9 cellular contexts compared by ENCODE assay signal in the genomic region with DNA sequence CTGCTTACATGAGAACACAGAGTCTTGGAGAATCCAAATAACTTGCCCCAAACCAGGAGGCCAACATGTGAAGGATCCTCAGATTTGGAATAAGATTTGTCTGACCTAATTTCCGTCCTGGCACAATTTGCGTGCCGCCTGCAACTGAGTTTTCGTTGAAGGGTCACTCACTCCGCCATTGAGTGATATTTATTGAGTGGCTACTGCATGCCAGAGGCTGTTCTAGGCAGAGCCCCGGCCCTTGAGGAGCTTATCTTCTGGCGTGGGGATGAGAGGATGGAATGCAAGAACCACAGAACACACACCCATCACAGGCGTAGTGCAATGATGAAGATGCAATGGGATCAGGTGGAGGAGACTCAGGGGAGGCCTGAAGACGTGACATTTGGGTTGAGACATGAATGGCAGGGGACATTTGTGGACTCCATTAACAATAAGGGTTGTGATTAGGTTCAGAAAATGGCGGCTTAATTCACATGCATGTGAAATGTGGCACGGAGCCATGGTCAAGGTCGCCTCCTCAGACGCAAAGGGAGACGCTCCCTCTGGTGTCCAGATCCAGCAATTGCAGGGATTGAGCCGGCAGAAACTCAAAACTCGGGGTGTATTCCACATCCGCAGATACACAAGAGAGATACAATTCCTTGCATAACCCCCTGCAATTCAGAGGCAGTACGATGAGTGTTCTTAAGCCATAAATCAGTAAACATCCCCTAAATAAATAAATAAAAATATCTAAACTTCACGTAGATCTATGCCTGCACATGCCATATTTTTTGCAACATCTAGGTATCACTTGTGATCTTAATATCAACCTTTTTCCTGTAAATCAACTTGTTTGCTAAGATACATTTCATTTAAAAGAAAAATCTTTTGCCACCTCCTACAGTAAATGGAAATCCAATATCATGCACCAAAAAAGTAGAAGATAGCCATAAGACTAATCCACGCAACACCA. TPM values are rescaled to one million over a fixed set of nuclear protein-coding genes. Genes with fewer than 3 reads are reported as not detected.
A peak's percentile ranks its signal among the peaks of the same experiment; 100 is the strongest.
DNase-seq lines count a peak whose midpoint lies in the region; ATAC-seq and TF ChIP-seq lines count a peak whose summit lies in the region.
"Had no signal": no experiment of that assay in that cellular context is flagged by ENCODE, and none has a peak within 500 bp of the region (broad histone marks: within the 10 kb centered on the region; RNA-seq: fewer than 3 reads in every experiment).

No MANE protein-coding gene starts in this region.

- no peaks in the 10 kb centered on the region for H3K36me3 ChIP-seq in uterus

- intact Hi-C loops in Right ventricle myocardium inferior (cut with DNase I): loop anchor here (2.0 to 5.0 kb wide), 2 partner anchors 169 to 190 kb away; no protein-coding TSS in a partner anchor
- intact Hi-C loops in posterior cingulate gyrus (cut with DNase I): loop anchor here (1.0 kb wide), 1 partner anchor 191 kb away; no protein-coding TSS in a partner anchor
- intact Hi-C loops in uterus (cut with DNase I; ENCODE audit: low total_unique reads): loop anchor here (10.0 kb wide), 1 partner anchor 192 kb away; no protein-coding TSS in a partner anchor

- DNase-seq in NCI-H1105 (lab: John Stamatoyannopoulos, UW): peak; percentile 86
- peak; percentile 63 to 73 for DNase-seq in activated naive CD4-positive, alpha-beta T cell treated with anti-CD3 and anti-CD28 coated beads, Interleukin-2, amount 50 U/mL, for 72 hours (ENCODE audit: low spot score in 2 of 2)
- peak; percentile 85 for DNase-seq in Right ventricle myocardium inferior (ENCODE audit: missing footprints)
- DNase-seq in posterior cingulate gyrus: peak; percentile 64 to 96 (median 82)
- peak; percentile 71 for DNase-seq in uterus

- H3K27me3 ChIP-seq in uterus: no peaks in the 10 kb centered on the region

- TF ChIP-seq POLR2A in uterus (IDR thresholded peaks at IDR 0.05): no peak

- TF ChIP-seq CTCF in GM12873 (IDR thresholded peaks at IDR 0.05; ENCODE audit: insufficient read depth, low read depth, low read length, missing control alignments) (peak; percentile 92), uterus (IDR thresholded peaks at IDR 0.05) (peak; percentile 71 to 77 (median 76))

- no peaks in the 10 kb centered on the region for H3K9me3 ChIP-seq in uterus

- H3K4me3 ChIP-seq in uterus: no peak overlapping the region

- no peak overlapping the region for H3K27ac Mint-ChIP-seq in activated naive CD4-positive, alpha-beta T cell treated with anti-CD3 and anti-CD28 coated beads, Interleukin-2, amount 50 U/mL, for 72 hours

- no peak overlapping the region for H3K27ac ChIP-seq in uterus

- H3K4me1 ChIP-seq in uterus: no peaks in the 10 kb centered on the region

- no peaks in the 10 kb centered on the region for H3K36me3 Mint-ChIP-seq in activated naive CD4-positive, alpha-beta T cell treated with anti-CD3 and anti-CD28 coated beads, Interleukin-2, amount 50 U/mL, for 72 hours

- ATAC-seq in SK-N-SH treated with all-trans-retinoic acid at 6 μM for 48 hours: peak; percentile 53
- ATAC-seq in activated naive CD4-positive, alpha-beta T cell treated with anti-CD3 and anti-CD28 coated beads, Interleukin-2, amount 50 U/mL, for 72 hours: peak; percentile 37 to 53
- ATAC-seq in Right ventricle myocardium inferior: no peak
- ATAC-seq in GM18520 (IDR thresholded peaks at IDR 0.05; ENCODE audit: unreplicated experiment): no peak

- H3K9me3 Mint-ChIP-seq in activated naive CD4-positive, alpha-beta T cell treated with anti-CD3 and anti-CD28 coated beads, Interleukin-2, amount 50 U/mL, for 72 hours: peaks cover 0 to 4% of the 10 kb centered on the region in 2 donors

TF ChIP-seq in SK-N-SH treated with all-trans-retinoic acid at 6 μM for 48 hours, 23 proteins besides CTCF, POLR2A, EP300 and RAD21:
- TF ChIP-seq ZFP3 (CRISPR knock-in tag; IDR thresholded peaks at IDR 0.05) (no peak), TOX (CRISPR knock-in tag; IDR thresholded peaks at IDR 0.05; ENCODE audit: borderline replicate concordance) (no peak), PPARA (CRISPR knock-in tag; IDR thresholded peaks at IDR 0.05; ENCODE audit: borderline replicate concordance) (0 out of 2 replicates have a peak, but pooled peaks have one; percentile 60), ZNF8 (CRISPR knock-in tag; IDR thresholded peaks at IDR 0.05) (peak; percentile 28; the same call in 1 of the 2 replicates), SNAI2 (CRISPR knock-in tag; IDR thresholded peaks at IDR 0.05) (no peak), ZNF565 (CRISPR knock-in tag; conservative IDR thresholded peaks at IDR 0.05; ENCODE audit: low read depth) (peak; percentile 89), RARB (CRISPR knock-in tag; IDR thresholded peaks at IDR 0.05) (no peak), BACH2 (CRISPR knock-in tag; IDR thresholded peaks at IDR 0.05; ENCODE audit: borderline replicate concordance) (no peak), ZFP30 (CRISPR knock-in tag; IDR thresholded peaks at IDR 0.05) (no peak), CSDC2 (CRISPR knock-in tag; IDR thresholded peaks at IDR 0.05) (peak; percentile 93)
- TF ChIP-seq, protein P1, sequence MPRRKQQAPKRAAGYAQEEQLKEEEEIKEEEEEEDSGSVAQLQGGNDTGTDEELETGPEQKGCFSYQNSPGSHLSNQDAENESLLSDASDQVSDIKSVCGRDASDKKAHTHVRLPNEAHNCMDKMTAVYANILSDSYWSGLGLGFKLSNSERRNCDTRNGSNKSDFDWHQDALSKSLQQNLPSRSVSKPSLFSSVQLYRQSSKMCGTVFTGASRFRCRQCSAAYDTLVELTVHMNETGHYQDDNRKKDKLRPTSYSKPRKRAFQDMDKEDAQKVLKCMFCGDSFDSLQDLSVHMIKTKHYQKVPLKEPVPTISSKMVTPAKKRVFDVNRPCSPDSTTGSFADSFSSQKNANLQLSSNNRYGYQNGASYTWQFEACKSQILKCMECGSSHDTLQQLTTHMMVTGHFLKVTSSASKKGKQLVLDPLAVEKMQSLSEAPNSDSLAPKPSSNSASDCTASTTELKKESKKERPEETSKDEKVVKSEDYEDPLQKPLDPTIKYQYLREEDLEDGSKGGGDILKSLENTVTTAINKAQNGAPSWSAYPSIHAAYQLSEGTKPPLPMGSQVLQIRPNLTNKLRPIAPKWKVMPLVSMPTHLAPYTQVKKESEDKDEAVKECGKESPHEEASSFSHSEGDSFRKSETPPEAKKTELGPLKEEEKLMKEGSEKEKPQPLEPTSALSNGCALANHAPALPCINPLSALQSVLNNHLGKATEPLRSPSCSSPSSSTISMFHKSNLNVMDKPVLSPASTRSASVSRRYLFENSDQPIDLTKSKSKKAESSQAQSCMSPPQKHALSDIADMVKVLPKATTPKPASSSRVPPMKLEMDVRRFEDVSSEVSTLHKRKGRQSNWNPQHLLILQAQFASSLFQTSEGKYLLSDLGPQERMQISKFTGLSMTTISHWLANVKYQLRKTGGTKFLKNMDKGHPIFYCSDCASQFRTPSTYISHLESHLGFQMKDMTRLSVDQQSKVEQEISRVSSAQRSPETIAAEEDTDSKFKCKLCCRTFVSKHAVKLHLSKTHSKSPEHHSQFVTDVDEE (CRISPR knock-in tag; IDR thresholded peaks at IDR 0.05): peak; percentile 64; the same call in 1 of the 2 replicates

RNA-seq across cellular contexts. Expression of a gene that starts 57.9 kb away (rescaled TPM):
- not detected for total RNA-seq in activated naive CD4-positive, alpha-beta T cell treated with anti-CD3 and anti-CD28 coated beads, Interleukin-2, amount 50 U/mL, for 72 hours
- not detected for total RNA-seq in Right ventricle myocardium inferior
- 1 to 10 TPM in 1 of 4 donors, under 1 TPM in 2, not detected in 1; 0.21 to 3.9 (median 0.26) TPM for total RNA-seq in uterus
- total RNA-seq: mononuclear cell had no signal

Comparison
In these comparisons a context has a peak if more than half of its experiments do, and no peak if none do; other contexts are left out.
1. ATAC-seq: peak in SK-N-SH treated with all-trans-retinoic acid at 6 μM for 48 hours (single experiment) and activated naive CD4-positive, alpha-beta T cell treated with anti-CD3 and anti-CD28 coated beads, Interleukin-2, amount 50 U/mL, for 72 hours (2 of 2); none in Right ventricle myocardium inferior (single experiment) and GM18520 (single experiment).
2. Peak in every context shown above with its lines, with median percentiles within 50 percentile points of each other: DNase-seq.